ENCODE assay signal across 7 cellular contexts in the genomic region with DNA sequence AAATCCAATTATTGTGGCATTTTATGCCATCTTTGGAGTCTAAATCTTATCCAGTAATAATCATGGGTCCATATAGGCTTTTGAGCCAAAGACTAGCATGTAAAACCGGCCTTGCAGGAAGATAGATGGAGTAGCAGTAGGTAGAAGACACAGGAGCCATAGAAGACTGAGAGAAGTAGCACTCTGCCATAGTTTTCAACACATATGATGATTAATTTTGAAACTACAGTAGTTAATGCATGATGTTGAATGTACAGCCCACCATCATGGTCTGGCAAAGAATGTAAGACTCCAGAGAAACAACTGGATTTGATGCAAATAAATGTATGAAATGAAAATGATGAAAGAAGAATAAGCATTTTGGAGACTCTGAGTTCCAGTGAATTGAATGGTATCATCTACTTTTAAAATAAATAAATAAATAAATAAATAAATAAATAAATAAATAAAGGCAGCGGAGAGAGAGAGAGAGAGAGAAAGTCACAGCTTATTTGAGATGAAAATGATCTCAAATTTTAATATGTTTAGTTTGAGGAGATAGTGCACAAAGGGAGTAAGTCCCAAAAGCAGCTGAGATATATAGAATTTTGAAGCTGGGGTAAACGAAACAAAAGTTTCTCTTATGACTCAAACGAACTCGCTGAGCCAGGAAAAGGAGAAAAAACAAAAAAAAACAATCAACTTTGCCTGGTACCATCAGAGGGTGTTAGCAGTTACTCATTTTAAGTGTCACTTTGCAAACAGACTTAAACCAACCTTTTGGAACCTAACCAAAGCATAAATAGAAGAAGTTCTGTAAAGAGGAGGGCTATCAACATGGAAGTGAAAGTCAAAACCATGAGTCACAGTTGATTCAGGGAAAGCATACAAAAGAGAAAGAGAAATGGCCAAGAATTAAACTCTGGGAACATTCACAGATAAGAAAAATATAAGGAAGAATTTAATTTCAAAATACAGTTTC.
DNase-seq lines count a peak whose midpoint lies in the region; ATAC-seq and TF ChIP-seq lines count a peak whose summit lies in the region.

No MANE protein-coding gene starts in this region.

- intact Hi-C loops in esophagus muscularis mucosa (cut with DNase I) = no loop called here

- peak overlapping the region; percentile 7 to 45 (median 27) for H3K27ac ChIP-seq in esophagus muscularis mucosa (replicated peaks in 1 of 4)

- no peaks in the 10 kb centered on the region for H3K27me3 ChIP-seq in esophagus muscularis mucosa

- H3K4me1 ChIP-seq in esophagus muscularis mucosa = peaks cover 0 to 4% (median 2%) of the 10 kb centered on the region in 4 donors

- no peaks in the 10 kb centered on the region for H3K36me3 ChIP-seq in esophagus muscularis mucosa

- H3K9me3 Mint-ChIP-seq in stimulated activated effector memory CD8-positive, alpha-beta T cell treated with anti-CD3 and anti-CD28 coated beads, Interleukin-12 subunit alpha, Interleukin-12 subunit beta, amount 100 ng/mL, for 72 hours = peaks cover 16% of the 10 kb centered on the region

- no peak overlapping the region for H3K27ac Mint-ChIP-seq in stimulated activated effector memory CD8-positive, alpha-beta T cell treated with anti-CD3 and anti-CD28 coated beads, Interleukin-12 subunit alpha, Interleukin-12 subunit beta, amount 100 ng/mL, for 72 hours

- no peaks in the 10 kb centered on the region for H3K36me3 Mint-ChIP-seq in stimulated activated effector memory CD8-positive, alpha-beta T cell treated with anti-CD3 and anti-CD28 coated beads, Interleukin-12 subunit alpha, Interleukin-12 subunit beta, amount 100 ng/mL, for 72 hours

- 65% methylated on average over 5 of the region's 5 CpGs for WGBS in esophagus muscularis mucosa

- H3K4me1 Mint-ChIP-seq in stimulated activated effector memory CD8-positive, alpha-beta T cell treated with anti-CD3 and anti-CD28 coated beads, Interleukin-12 subunit alpha, Interleukin-12 subunit beta, amount 100 ng/mL, for 72 hours = no peaks in the 10 kb centered on the region

- ATAC-seq in GM18867 (IDR thresholded peaks at IDR 0.05; ENCODE audit: unreplicated experiment) (peak; percentile 98), HG02870 (IDR thresholded peaks at IDR 0.05; ENCODE audit: unreplicated experiment) (peak; percentile 90)
- ATAC-seq in stimulated activated effector memory CD8-positive, alpha-beta T cell treated with anti-CD3 and anti-CD28 coated beads, Interleukin-12 subunit alpha, Interleukin-12 subunit beta, amount 100 ng/mL, for 72 hours = no peak

- TF ChIP-seq EP300 in esophagus muscularis mucosa (IDR thresholded peaks at IDR 0.05) = no peak

- H3K9me3 ChIP-seq in esophagus muscularis mucosa = no peaks in the 10 kb centered on the region

- no peak for TF ChIP-seq CTCF in esophagus muscularis mucosa (IDR thresholded peaks at IDR 0.05)

- H3K4me3 ChIP-seq in esophagus muscularis mucosa = peak overlapping the region; percentile 18 to 46 (median 44)

- H3K4me3 Mint-ChIP-seq in stimulated activated effector memory CD8-positive, alpha-beta T cell treated with anti-CD3 and anti-CD28 coated beads, Interleukin-12 subunit alpha, Interleukin-12 subunit beta, amount 100 ng/mL, for 72 hours = no peak overlapping the region

- DNase-seq in NCI-H748 (lab: John Stamatoyannopoulos, UW; ENCODE audit: unreplicated experiment) (peak; percentile 13), esophagus muscularis mucosa (ENCODE audit: extremely low spot score) (no peak), renal cortical epithelial cell (ENCODE audit: low read depth) (peak; percentile 90), erythroblast (lab: John Stamatoyannopoulos, UW) (no peak)
- DNase-seq in stimulated activated effector memory CD8-positive, alpha-beta T cell treated with anti-CD3 and anti-CD28 coated beads, Interleukin-12 subunit alpha, Interleukin-12 subunit beta, amount 100 ng/mL, for 72 hours (ENCODE audit: low spot score in 2 of 2) = no peak

- TF ChIP-seq POLR2A in esophagus muscularis mucosa (IDR thresholded peaks at IDR 0.05; ENCODE audit: low read depth) = no peak
- no peak for TF ChIP-seq POLR2A in erythroblast (IDR thresholded peaks at IDR 0.05; ENCODE audit: low read length)

Comparison
In these comparisons a context has a peak if more than half of its experiments do, and no peak if none do; other contexts are left out.
1. DNase-seq: peak in NCI-H748 (single experiment) and renal cortical epithelial cell (single experiment); none in esophagus muscularis mucosa (single experiment), stimulated activated effector memory CD8-positive, alpha-beta T cell treated with anti-CD3 and anti-CD28 coated beads, Interleukin-12 subunit alpha, Interleukin-12 subunit beta, amount 100 ng/mL, for 72 hours (0 of 2) and erythroblast (0 of 2).